Comparison of ENCODE assay signal across 28 cellular contexts in the genomic region with DNA sequence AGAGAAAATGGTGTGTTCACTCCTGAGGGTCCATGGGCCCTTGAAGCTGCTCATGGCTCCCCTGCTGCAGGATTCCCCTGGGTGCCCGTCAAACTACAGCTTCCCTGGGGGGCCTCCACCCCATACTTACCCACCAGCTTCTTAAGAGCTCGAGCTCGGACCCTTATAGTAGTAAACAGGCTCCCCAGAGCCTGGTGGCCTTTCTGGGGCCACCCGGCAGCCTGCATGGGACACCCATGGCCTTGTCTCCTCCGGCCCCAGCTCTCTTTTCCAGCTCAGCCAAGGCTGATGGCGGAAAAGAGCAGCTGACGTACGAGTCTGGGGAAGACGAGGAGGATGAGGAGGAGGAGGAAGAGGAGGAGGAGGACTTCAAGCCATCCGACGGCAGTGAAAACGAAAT. TPM values are rescaled to one million over a fixed set of nuclear protein-coding genes. Genes with fewer than 3 reads are reported as not detected.
DNase-seq lines count a peak whose midpoint lies in the region; ATAC-seq and TF ChIP-seq lines count a peak whose summit lies in the region.
"Had no signal": no experiment of that assay in that cellular context is flagged by ENCODE, and none has a peak within 500 bp of the region (broad histone marks: within the 10 kb centered on the region; RNA-seq: fewer than 3 reads in every experiment).

No MANE protein-coding gene starts in this region.

- no peak for TF ChIP-seq POLR2A in esophagus squamous epithelium (IDR thresholded peaks at IDR 0.05)

- no peak overlapping the region for H3K4me3 Mint-ChIP-seq in activated naive CD4-positive, alpha-beta T cell treated with anti-CD3 and anti-CD28 coated beads, Interleukin-2, amount 10 ng/mL, durations not matched to agents 7 days and 5 days
- H3K4me3 Mint-ChIP-seq: activated T-cell treated with anti-CD3 and anti-CD28 coated beads, Interleukin-2, amount 50 U/mL, for 24 hours; neural progenitor cell; stimulated activated naive B cell treated with anti-CD40 and anti-IgM and Interleukin-4, amounts not matched to agents 10 μg/mL and 1 μg/mL and 100 μg/mL, for 72 hours had no signal

- H3K27me3 ChIP-seq in WERI-Rb-1 (ENCODE audit: insufficient read depth, low read depth, severe bottlenecking) (no peaks in the 10 kb centered on the region), esophagus squamous epithelium (no peaks in the 10 kb centered on the region)
- H3K27me3 ChIP-seq: ascending aorta, neural progenitor cell had no signal

- H3K36me3 ChIP-seq in HEK293 (ENCODE audit: control insufficient read depth in 2 of 2, insufficient read depth in 1 of 2, low read length in 2 of 2): peaks cover 0 to 56% of the 10 kb centered on the region in 2 experiments; a peak in 2 of 3 replicates
- H3K36me3 ChIP-seq in WERI-Rb-1: peaks cover 71% of the 10 kb centered on the region
- peaks cover 20 to 61% (median 33%) of the 10 kb centered on the region in 3 donors for H3K36me3 ChIP-seq in esophagus squamous epithelium
- H3K36me3 ChIP-seq: neural progenitor cell had no signal

- H3K36me3 Mint-ChIP-seq in activated naive CD4-positive, alpha-beta T cell treated with anti-CD3 and anti-CD28 coated beads, Interleukin-2, amount 10 ng/mL, durations not matched to agents 7 days and 5 days: peaks cover 36% of the 10 kb centered on the region

- no peak for DNase-seq in activated naive CD4-positive, alpha-beta T cell treated with anti-CD3 and anti-CD28 coated beads, Interleukin-2, amount 10 ng/mL, durations not matched to agents 7 days and 5 days
- DNase-seq in activated naive CD4-positive, alpha-beta T cell (lab: John Stamatoyannopoulos, UW): no peak
- DNase-seq in WERI-Rb-1 (no peak), esophagus squamous epithelium (lab: John Stamatoyannopoulos, UW) (no peak), GDM1 (lab: John Stamatoyannopoulos, UW) (no peak), NCI-H146 treated with DMSO at 0.1 percent for 48 hours (lab: John Stamatoyannopoulos, UW; ENCODE audit: unreplicated experiment) (no peak)
- DNase-seq: activated CD8-positive, alpha-beta memory T cell treated with anti-CD3 and anti-CD28 coated beads for 24 hours; activated T-cell treated with anti-CD3 and anti-CD28 coated beads, Interleukin-2, amount 50 U/mL, for 24 hours; effector memory CD4-positive, alpha-beta T cell; glutamatergic neuron; HCEC 1CT; mesenchymal stem cell; NCI-H1048; NCI-H1694 treated with DMSO at 0.1 percent for 48 hours; NCI-H446 treated with DMSO at 0.1 percent for 48 hours; NCI-H774; SHP77; stimulated activated naive B cell treated with anti-CD40 and anti-IgM and Interleukin-4, amounts not matched to agents 10 μg/mL and 1 μg/mL and 100 μg/mL, for 72 hours; T1000 had no signal

- CTCF ChIA-PET in activated naive CD4-positive, alpha-beta T cell treated with anti-CD3 and anti-CD28 coated beads, Interleukin-2, amount 10 ng/mL, durations not matched to agents 7 days and 5 days (lab: Charles Lee): interaction anchor here (0.8 to 2.7 kb wide), 5 partner anchors 9 to 90 kb away, joined by 3 to 12 read pairs (median 6); no protein-coding TSS in a partner anchor
- CTCF ChIA-PET in HEK293 (lab: Yijun Ruan, JAX): interaction anchor here (0.8 to 2.8 kb wide), 4 partner anchors 17 to 90 kb away, joined by 4 to 11 read pairs (median 6); no protein-coding TSS in a partner anchor

- no peak overlapping the region for H3K4me3 ChIP-seq in HEK293 (ENCODE audit: low read depth, low read length)
- no peak overlapping the region for H3K4me3 ChIP-seq in WERI-Rb-1 (ENCODE audit: low read depth, low read length)
- H3K4me3 ChIP-seq in esophagus squamous epithelium: no peak overlapping the region
- H3K4me3 ChIP-seq: ascending aorta, coronary artery, neural progenitor cell, skin epidermis had no signal

- H3K4me1 ChIP-seq in HEK293 (ENCODE audit: control insufficient read depth, insufficient read depth, low read length) (peaks cover 6% of the 10 kb centered on the region; the same call in 1 of the 2 replicates), esophagus squamous epithelium (peaks cover 46 to 70% (median 48%) of the 10 kb centered on the region in 3 donors)
- H3K4me1 ChIP-seq: ascending aorta, parathyroid adenoma had no signal

- no peak for TF ChIP-seq CTCF in HEK293 (tag by site-specific recombination; IDR thresholded peaks at IDR 0.05)
- TF ChIP-seq CTCF in WERI-Rb-1 (IDR thresholded peaks at IDR 0.05; ENCODE audit: low read depth, low read length): no peak
- TF ChIP-seq CTCF in esophagus squamous epithelium (IDR thresholded peaks at IDR 0.05): no peak

- no peaks in the 10 kb centered on the region for H3K27me3 Mint-ChIP-seq in activated naive CD4-positive, alpha-beta T cell treated with anti-CD3 and anti-CD28 coated beads, Interleukin-2, amount 10 ng/mL, durations not matched to agents 7 days and 5 days
- H3K27me3 Mint-ChIP-seq: activated T-cell treated with anti-CD3 and anti-CD28 coated beads, Interleukin-2, amount 50 U/mL, for 24 hours; stimulated activated naive B cell treated with anti-CD40 and anti-IgM and Interleukin-4, amounts not matched to agents 10 μg/mL and 1 μg/mL and 100 μg/mL, for 72 hours had no signal

- no peak for ATAC-seq in activated CD4-positive, CD25-positive, alpha-beta regulatory T cell treated with anti-CD3 and anti-CD28 coated beads, Interleukin-2, amount 50 U/mL, for 24 hours
- ATAC-seq: left lobe of liver, Panc1 had no signal

- no peak overlapping the region for H3K27ac ChIP-seq in HEK293 (ENCODE audit: extremely low read depth, low read depth, low read length)
- peak overlapping the region; percentile 8; the same call in 1 of the 2 replicates for H3K27ac ChIP-seq in WERI-Rb-1
- H3K27ac ChIP-seq in esophagus squamous epithelium: peak overlapping the region; percentile 83 to 91 (median 86)
- H3K27ac ChIP-seq: ascending aorta, coronary artery, neural progenitor cell, parathyroid adenoma had no signal

- H3K9me3 ChIP-seq in HEK293 (ENCODE audit: control insufficient read depth, insufficient read depth, low read depth, low read length): no peaks in the 10 kb centered on the region
- no peaks in the 10 kb centered on the region for H3K9me3 ChIP-seq in WERI-Rb-1 (ENCODE audit: severe bottlenecking)
- no peaks in the 10 kb centered on the region for H3K9me3 ChIP-seq in esophagus squamous epithelium
- H3K9me3 ChIP-seq: ascending aorta had no signal

- H3K9me3 Mint-ChIP-seq in activated naive CD4-positive, alpha-beta T cell treated with anti-CD3 and anti-CD28 coated beads, Interleukin-2, amount 10 ng/mL, durations not matched to agents 7 days and 5 days: no peaks in the 10 kb centered on the region
- H3K9me3 Mint-ChIP-seq: activated T-cell treated with anti-CD3 and anti-CD28 coated beads, Interleukin-2, amount 50 U/mL, for 24 hours; neural progenitor cell; stimulated activated naive B cell treated with anti-CD40 and anti-IgM and Interleukin-4, amounts not matched to agents 10 μg/mL and 1 μg/mL and 100 μg/mL, for 72 hours had no signal

- POLR2A ChIA-PET in HEK293 (lab: Yijun Ruan, JAX): interaction anchor here (1.8 kb wide), 1 partner anchor 27 kb away, joined by 6 read pairs; a partner anchor contains a TSS

- H3K4me1 Mint-ChIP-seq in activated naive CD4-positive, alpha-beta T cell treated with anti-CD3 and anti-CD28 coated beads, Interleukin-2, amount 10 ng/mL, durations not matched to agents 7 days and 5 days: peaks cover 61% of the 10 kb centered on the region

- peak overlapping the region; percentile 94 for H3K27ac Mint-ChIP-seq in activated naive CD4-positive, alpha-beta T cell treated with anti-CD3 and anti-CD28 coated beads, Interleukin-2, amount 10 ng/mL, durations not matched to agents 7 days and 5 days
- H3K27ac Mint-ChIP-seq: activated T-cell treated with anti-CD3 and anti-CD28 coated beads, Interleukin-2, amount 50 U/mL, for 24 hours; neural progenitor cell had no signal

- 81 to 91% methylated on average over 6 to 8 of the region's 12 CpGs for WGBS in esophagus squamous epithelium, 2 donors

- intact Hi-C loops in esophagus squamous epithelium (cut with DNase I): no loop called here

TF ChIP-seq in HEK293, 187 proteins besides CTCF, POLR2A, EP300 and RAD21:
- TF ChIP-seq ZFP37 (tag by site-specific recombination; IDR thresholded peaks at IDR 0.05): no peak
- no peak for TF ChIP-seq ZNF140 (tag by site-specific recombination; IDR thresholded peaks at IDR 0.05)
- TF ChIP-seq, protein P1, sequence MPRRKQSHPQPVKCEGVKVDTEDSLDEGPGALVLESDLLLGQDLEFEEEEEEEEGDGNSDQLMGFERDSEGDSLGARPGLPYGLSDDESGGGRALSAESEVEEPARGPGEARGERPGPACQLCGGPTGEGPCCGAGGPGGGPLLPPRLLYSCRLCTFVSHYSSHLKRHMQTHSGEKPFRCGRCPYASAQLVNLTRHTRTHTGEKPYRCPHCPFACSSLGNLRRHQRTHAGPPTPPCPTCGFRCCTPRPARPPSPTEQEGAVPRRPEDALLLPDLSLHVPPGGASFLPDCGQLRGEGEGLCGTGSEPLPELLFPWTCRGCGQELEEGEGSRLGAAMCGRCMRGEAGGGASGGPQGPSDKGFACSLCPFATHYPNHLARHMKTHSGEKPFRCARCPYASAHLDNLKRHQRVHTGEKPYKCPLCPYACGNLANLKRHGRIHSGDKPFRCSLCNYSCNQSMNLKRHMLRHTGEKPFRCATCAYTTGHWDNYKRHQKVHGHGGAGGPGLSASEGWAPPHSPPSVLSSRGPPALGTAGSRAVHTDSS (tag by site-specific recombination; IDR thresholded peaks at IDR 0.05): peak; percentile 85
- no peak for TF ChIP-seq ZNF10 (tag by site-specific recombination; IDR thresholded peaks at IDR 0.05)
- TF ChIP-seq KLF16 (tag by site-specific recombination; IDR thresholded peaks at IDR 0.05): no peak

RNA-seq across cellular contexts. Expression of a gene that starts 4.2 kb away (rescaled TPM):
- total RNA-seq in esophagus squamous epithelium: 1 to 10 TPM; 1.9 to 7.6 (median 3.5) TPM
- total RNA-seq: ascending aorta had no signal

RNA-seq across cellular contexts. Expression of a gene that starts 26.8 kb away (rescaled TPM):
- 10 to 100 TPM; 48.2 to 55.3 (median 48.9) TPM for total RNA-seq in esophagus squamous epithelium
